In genomic region chr7:90244909-90245841, GRCh38 we compare ENCODE assay signal across 8 cellular contexts. TPM values are rescaled to one million over a fixed set of nuclear protein-coding genes. Genes with fewer than 3 reads are reported as not detected.
A peak's percentile ranks its signal among the peaks of the same experiment; 100 is the strongest.
DNase-seq lines count a peak whose midpoint lies in the region; ATAC-seq and TF ChIP-seq lines count a peak whose summit lies in the region.

A gene with protein sequence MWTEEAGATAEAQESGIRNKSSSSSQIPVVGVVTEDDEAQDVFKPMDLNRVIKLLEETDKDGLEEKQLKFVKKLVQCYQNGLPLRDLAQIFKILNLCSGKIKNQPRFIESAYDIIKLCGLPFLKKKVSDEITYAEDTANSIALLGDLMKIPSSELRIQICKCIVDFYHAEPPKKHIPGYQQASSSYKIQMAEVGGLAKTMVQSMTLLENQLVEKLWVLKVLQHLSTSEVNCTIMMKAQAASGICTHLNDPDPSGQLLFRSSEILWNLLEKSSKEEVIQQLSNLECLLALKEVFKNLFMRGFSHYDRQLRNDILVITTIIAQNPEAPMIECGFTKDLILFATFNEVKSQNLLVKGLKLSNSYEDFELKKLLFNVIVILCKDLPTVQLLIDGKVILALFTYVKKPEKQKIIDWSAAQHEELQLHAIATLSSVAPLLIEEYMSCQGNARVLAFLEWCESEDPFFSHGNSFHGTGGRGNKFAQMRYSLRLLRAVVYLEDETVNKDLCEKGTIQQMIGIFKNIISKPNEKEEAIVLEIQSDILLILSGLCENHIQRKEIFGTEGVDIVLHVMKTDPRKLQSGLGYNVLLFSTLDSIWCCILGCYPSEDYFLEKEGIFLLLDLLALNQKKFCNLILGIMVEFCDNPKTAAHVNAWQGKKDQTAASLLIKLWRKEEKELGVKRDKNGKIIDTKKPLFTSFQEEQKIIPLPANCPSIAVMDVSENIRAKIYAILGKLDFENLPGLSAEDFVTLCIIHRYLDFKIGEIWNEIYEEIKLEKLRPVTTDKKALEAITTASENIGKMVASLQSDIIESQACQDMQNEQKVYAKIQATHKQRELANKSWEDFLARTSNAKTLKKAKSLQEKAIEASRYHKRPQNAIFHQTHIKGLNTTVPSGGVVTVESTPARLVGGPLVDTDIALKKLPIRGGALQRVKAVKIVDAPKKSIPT (plus strand): TSS chr7:90245174. CDS start chr7:90245425, 251 bp downstream.

- peaks cover 51% of the 10 kb centered on the region for H3K27me3 Mint-ChIP-seq in T-helper 2 cell treated with Interferon-gamma antibody and Interleukin-4, amounts not matched to agents 5 μg/mL and 100 μg/mL, for 36 hours (ENCODE audit: low read depth)

- H3K4me3 Mint-ChIP-seq in T-helper 2 cell treated with Interferon-gamma antibody and Interleukin-4, amounts not matched to agents 5 μg/mL and 100 μg/mL, for 36 hours: peak within 1 kb of the TSS; percentile 88

- H3K27ac Mint-ChIP-seq in T-helper 2 cell treated with Interferon-gamma antibody and Interleukin-4, amounts not matched to agents 5 μg/mL and 100 μg/mL, for 36 hours: peak within 1 kb of the TSS; percentile 18

- H3K36me3 ChIP-seq in ascending aorta: no peaks in the 10 kb centered on the region
- H3K36me3 ChIP-seq in rectal smooth muscle tissue (ENCODE audit: control insufficient read depth, insufficient read depth, low read length): no peaks in the 10 kb centered on the region
- no peaks in the 10 kb centered on the region for H3K36me3 ChIP-seq in uterus

- H3K9me3 ChIP-seq in ascending aorta: no peaks in the 10 kb centered on the region
- H3K9me3 ChIP-seq in uterus: no peaks in the 10 kb centered on the region

- peak within 1 kb of the TSS; percentile 88 to 90 for H3K4me3 ChIP-seq in ascending aorta
- peak within 1 kb of the TSS; percentile 97 for H3K4me3 ChIP-seq in rectal smooth muscle tissue (ENCODE audit: low read length)
- peak within 1 kb of the TSS; percentile 76 to 83 for H3K4me3 ChIP-seq in uterus

- H3K9me3 Mint-ChIP-seq in T-helper 2 cell treated with Interferon-gamma antibody and Interleukin-4, amounts not matched to agents 5 μg/mL and 100 μg/mL, for 36 hours: no peaks in the 10 kb centered on the region

- ATAC-seq in GM18498 (IDR thresholded peaks at IDR 0.05; ENCODE audit: unreplicated experiment) (peak; percentile 79), HG02763 (IDR thresholded peaks at IDR 0.05; ENCODE audit: unreplicated experiment) (peak; percentile 71)

- H3K27ac ChIP-seq in ascending aorta: peak within 1 kb of the TSS in 1 of 2 donors; percentile 48
- peak within 1 kb of the TSS; percentile 7 for H3K27ac ChIP-seq in rectal smooth muscle tissue (ENCODE audit: low read depth, low read length)
- peak within 1 kb of the TSS; percentile 36 to 60 for H3K27ac ChIP-seq in uterus

- intact Hi-C loops in ascending aorta (cut with DNase I) (loop anchor here (1.0 to 10.0 kb wide), 4 partner anchors 16 to 1020 kb away; partner anchors contain the start of genes FZD1, GTPBP10 and STEAP2), uterus (cut with DNase I; ENCODE audit: low total_unique reads) (no loop called here)

- peak within 1 kb of the TSS; percentile 61 for H3K9ac ChIP-seq in rectal smooth muscle tissue (ENCODE audit: low read length)

- peaks cover 8% of the 10 kb centered on the region for H3K4me1 Mint-ChIP-seq in T-helper 2 cell treated with Interferon-gamma antibody and Interleukin-4, amounts not matched to agents 5 μg/mL and 100 μg/mL, for 36 hours (ENCODE audit: low read depth)

- H3K4me1 ChIP-seq in ascending aorta (peaks cover 3 to 8% of the 10 kb centered on the region in 2 donors), rectal smooth muscle tissue (ENCODE audit: control insufficient read depth, insufficient read depth, low read length) (peaks cover 9% of the 10 kb centered on the region), uterus (peaks cover 0 to 3% of the 10 kb centered on the region in 2 donors)

- H3K36me3 Mint-ChIP-seq in T-helper 2 cell treated with Interferon-gamma antibody and Interleukin-4, amounts not matched to agents 5 μg/mL and 100 μg/mL, for 36 hours (ENCODE audit: low read depth): no peaks in the 10 kb centered on the region

- no peaks in the 10 kb centered on the region for H3K27me3 ChIP-seq in ascending aorta
- peaks cover 2% of the 10 kb centered on the region for H3K27me3 ChIP-seq in rectal smooth muscle tissue (ENCODE audit: control insufficient read depth, insufficient read depth, low read length)
- no peaks in the 10 kb centered on the region for H3K27me3 ChIP-seq in uterus

- peak; percentile 73 for DNase-seq in NCI-H146 (lab: John Stamatoyannopoulos, UW)
- DNase-seq in T-helper 2 cell treated with Interferon-gamma antibody and Interleukin-4, amounts not matched to agents 5 μg/mL and 100 μg/mL, for 36 hours (ENCODE audit: low spot score): peak; percentile 79
- peak; percentile 37 to 96 for DNase-seq in ascending aorta (ENCODE audit: low spot score in 2 of 2)
- DNase-seq in hepatic stellate cell (ENCODE audit: low spot score): peak; percentile 81
- peak; percentile 90 for DNase-seq in uterus

- peak in 2 of 3 experiments; percentile 20 to 28 for TF ChIP-seq CTCF in ascending aorta (IDR thresholded peaks at IDR 0.05)
- TF ChIP-seq CTCF in uterus (IDR thresholded peaks at IDR 0.05): peak in 3 of 4 experiments; percentile 17 to 60 (median 22)

- peak in 1 of 2 donors; percentile 37 for TF ChIP-seq POLR2A in uterus (IDR thresholded peaks at IDR 0.05)

RNA-seq across cellular contexts. Expression of the gene that starts here (rescaled TPM):
- 0.85 TPM for total RNA-seq in ascending aorta
- total RNA-seq in uterus: 10 to 100 TPM in 2 of 4 donors, 1 to 10 TPM in 2; 5.9 to 17.4 (median 10.2) TPM

Comparison
In these comparisons a context has a peak if more than half of its experiments do, and no peak if none do; other contexts are left out.
1. Peak in DNase-seq and H3K4me3 ChIP-seq in ascending aorta; RNA of the gene not detected or under 1 TPM.